In genomic region chr18:3722662-3723433, GRCh38 we compare ENCODE assay signal across 12 cellular contexts.
DNase-seq lines count a peak whose midpoint lies in the region; ATAC-seq, FAIRE-seq and TF ChIP-seq lines count a peak whose summit lies in the region.
"Had no signal": no experiment of that assay in that cellular context is flagged by ENCODE, and none has a peak within 500 bp of the region (broad histone marks: within the 10 kb centered on the region; RNA-seq: fewer than 3 reads in every experiment).

No MANE protein-coding gene starts in this region.

- FAIRE-seq in D721Med (lab: Jason Lieb, UNC) (peak; percentile 32), GM19239 (lab: Jason Lieb, UNC) (no peak)

- no peaks in the 10 kb centered on the region for H3K9me3 Mint-ChIP-seq in nephron progenitor cell
- H3K9me3 Mint-ChIP-seq: activated CD4-positive, alpha-beta memory T cell treated with anti-CD3 and anti-CD28 coated beads, Interleukin-2, amount 10 ng/mL, durations not matched to agents 7 days and 5 days; activated T-helper 17 cell treated with anti-CD3 and anti-CD28 coated beads, Interleukin-2, amount 50 U/mL, for 72 hours had no signal

- H3K4me1 Mint-ChIP-seq in nephron progenitor cell: peaks cover 39% of the 10 kb centered on the region
- H3K4me1 Mint-ChIP-seq: activated CD4-positive, alpha-beta memory T cell treated with anti-CD3 and anti-CD28 coated beads, Interleukin-2, amount 10 ng/mL, durations not matched to agents 7 days and 5 days; activated T-helper 17 cell treated with anti-CD3 and anti-CD28 coated beads, Interleukin-2, amount 50 U/mL, for 72 hours had no signal

- H3K27ac Mint-ChIP-seq in nephron progenitor cell: peak overlapping the region; percentile 54
- H3K27ac Mint-ChIP-seq: activated CD4-positive, alpha-beta memory T cell treated with anti-CD3 and anti-CD28 coated beads, Interleukin-2, amount 10 ng/mL, durations not matched to agents 7 days and 5 days; activated T-helper 17 cell treated with anti-CD3 and anti-CD28 coated beads, Interleukin-2, amount 50 U/mL, for 72 hours had no signal

- no peak for TF ChIP-seq POLR2A in erythroblast (IDR thresholded peaks at IDR 0.05; ENCODE audit: low read length)

- no peaks in the 10 kb centered on the region for H3K36me3 Mint-ChIP-seq in nephron progenitor cell (ENCODE audit: low read depth)

- DNase-seq in D721Med (ENCODE audit: insufficient read length, low spot score) (no peak), M059J (ENCODE audit: low read depth) (peak; percentile 14), erythroblast (lab: John Stamatoyannopoulos, UW) (peak; percentile 36 to 50), nephron progenitor cell (no peak), islet precursor cell (no peak), GM19239 (ENCODE audit: insufficient read length, low spot score) (no peak)
- no peak for DNase-seq in activated CD8-positive, alpha-beta memory T cell treated with anti-CD3 and anti-CD28 coated beads for 24 hours
- DNase-seq: activated CD4-positive, alpha-beta memory T cell treated with anti-CD3 and anti-CD28 coated beads, Interleukin-2, amount 10 ng/mL, durations not matched to agents 7 days and 5 days; aorta; NCI-H2081 treated with DMSO at 0.1 percent for 48 hours had no signal

- TF ChIP-seq CTCF in D721Med (IDR thresholded peaks at IDR 0.05; ENCODE audit: insufficient read depth, missing control alignments): no peak
- no peak for TF ChIP-seq CTCF in nephron progenitor cell (IDR thresholded peaks at IDR 0.05)

- peak overlapping the region; percentile 35 for H3K4me3 Mint-ChIP-seq in nephron progenitor cell
- H3K4me3 Mint-ChIP-seq: activated CD4-positive, alpha-beta memory T cell treated with anti-CD3 and anti-CD28 coated beads, Interleukin-2, amount 10 ng/mL, durations not matched to agents 7 days and 5 days; activated T-helper 17 cell treated with anti-CD3 and anti-CD28 coated beads, Interleukin-2, amount 50 U/mL, for 72 hours had no signal

- ATAC-seq in HG03342 (IDR thresholded peaks at IDR 0.05; ENCODE audit: unreplicated experiment): no peak
- ATAC-seq: activated T-helper 17 cell treated with anti-CD3 and anti-CD28 coated beads, Interleukin-2, amount 50 U/mL, for 72 hours had no signal

- no peaks in the 10 kb centered on the region for H3K27me3 Mint-ChIP-seq in nephron progenitor cell (ENCODE audit: low read depth, poor library complexity)

Comparison
In these comparisons a context has a peak if more than half of its experiments do, and no peak if none do; other contexts are left out.
1. DNase-seq: peak in M059J (single experiment) and erythroblast (2 of 2); none in D721Med (single experiment), nephron progenitor cell (single experiment), activated CD8-positive, alpha-beta memory T cell treated with anti-CD3 and anti-CD28 coated beads for 24 hours (single experiment), islet precursor cell (single experiment) and GM19239 (single experiment).